8 cellular contexts compared by ENCODE assay signal in the genomic region with DNA sequence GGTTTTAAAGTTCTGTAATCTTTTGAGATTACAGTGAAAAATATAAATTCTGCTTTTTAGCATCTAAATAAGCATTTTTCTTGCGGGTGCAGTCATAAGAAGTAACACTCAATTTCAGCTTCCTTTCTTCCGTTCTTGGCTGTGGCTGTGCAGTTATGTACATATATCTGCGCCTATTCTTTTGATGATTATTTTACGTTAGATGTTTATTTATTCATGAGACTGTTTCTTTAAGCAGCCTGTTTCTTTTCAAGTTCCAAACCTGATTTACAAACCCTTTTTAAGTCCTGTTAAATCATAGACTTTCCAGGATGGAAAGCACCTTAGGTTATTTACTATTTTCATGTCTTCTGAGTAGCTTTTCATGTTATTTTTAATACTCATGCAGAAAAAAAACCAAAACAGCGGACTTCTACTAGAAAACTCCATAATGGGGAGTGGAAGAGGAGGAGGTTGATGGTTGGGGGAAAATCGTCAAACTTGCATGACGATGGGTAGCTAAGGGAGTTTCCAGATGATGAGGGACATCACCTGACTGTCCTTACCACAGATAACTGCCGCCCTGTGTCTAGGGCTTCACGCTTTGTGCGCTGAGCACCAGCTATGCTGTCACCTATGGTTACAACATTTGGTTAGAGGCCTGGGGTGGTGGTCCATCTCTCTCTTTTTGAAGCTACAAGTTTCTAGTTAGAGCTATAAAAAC. TPM values are rescaled to one million over a fixed set of nuclear protein-coding genes. Genes with fewer than 3 reads are reported as not detected.
DNase-seq lines count a peak whose midpoint lies in the region; ATAC-seq and TF ChIP-seq lines count a peak whose summit lies in the region.

No MANE protein-coding gene starts in this region.

- no peak overlapping the region for H3K4me3 ChIP-seq in MG63
- H3K4me3 ChIP-seq in MM.1S (ENCODE audit: low read length), result no peak overlapping the region
- no peak overlapping the region for H3K4me3 ChIP-seq in lower leg skin (ENCODE audit: low read depth, poor library complexity, severe bottlenecking)

- no peak for TF ChIP-seq POLR2A in lower leg skin (IDR thresholded peaks at IDR 0.05)

- WGBS in lower leg skin, 2 donors, result 67 to 71% methylated on average over 10 of the region's 10 CpGs

- intact Hi-C loops in lower leg skin (cut with DNase I; ENCODE audit: low total_unique reads), result no loop called here

- H3K9me3 Mint-ChIP-seq in activated CD4-positive, alpha-beta memory T cell treated with anti-CD3 and anti-CD28 coated beads, Interleukin-2, amount 10 ng/mL, durations not matched to agents 7 days and 5 days, result peaks cover under 1% of the 10 kb centered on the region
- peaks cover 5% of the 10 kb centered on the region for H3K9me3 Mint-ChIP-seq in glutamatergic neuron (ENCODE audit: unreplicated experiment)

- peaks cover 19% of the 10 kb centered on the region for H3K4me1 ChIP-seq in MM.1S (ENCODE audit: low read length)

- CTCF ChIA-PET in activated CD4-positive, alpha-beta memory T cell treated with anti-CD3 and anti-CD28 coated beads, Interleukin-2, amount 10 ng/mL, durations not matched to agents 7 days and 5 days (lab: Charles Lee), result interaction anchor here (0.6 to 2.8 kb wide), 11 partner anchors 10 to 95 kb away, joined by 3 to 24 read pairs (median 4); no protein-coding TSS in a partner anchor

- H4K20me1 ChIP-seq in MM.1S (ENCODE audit: insufficient read depth, low read length), result no peaks in the 10 kb centered on the region

- H3F3A ChIP-seq in MM.1S (ENCODE audit: insufficient read depth, low read length), result peaks cover 21% of the 10 kb centered on the region; the same call in 1 of the 2 replicates

- DNase-seq in activated CD4-positive, alpha-beta memory T cell treated with anti-CD3 and anti-CD28 coated beads, Interleukin-2, amount 10 ng/mL, durations not matched to agents 7 days and 5 days, result peak; percentile 73
- peak; percentile 19 to 34 (median 21) for DNase-seq in stimulated activated CD4-positive, alpha-beta T cell treated with anti-CD3 and anti-CD28 coated beads, Interleukin-12 subunit alpha, Interleukin-12 subunit beta, amount 100 ng/mL, for 48 hours (ENCODE audit: low read depth in 2 of 3, low spot score in 1 of 3)
- no peak for DNase-seq in MG63
- no peak for DNase-seq in MM.1S
- DNase-seq in lower leg skin (ENCODE audit: low spot score in 2 of 2), result no peak
- DNase-seq in glutamatergic neuron, result no peak

- H3K4me2 ChIP-seq in MM.1S (ENCODE audit: low read depth, low read length), result no peak overlapping the region

- H3K27ac ChIP-seq in MM.1S (ENCODE audit: low read length), result no peak overlapping the region

- H3K9me3 ChIP-seq in MG63, result peaks cover 2% of the 10 kb centered on the region; the same call in 1 of the 2 replicates
- H3K9me3 ChIP-seq in MM.1S (replicated peaks; ENCODE audit: insufficient read depth, low read length), result no peaks in the 10 kb centered on the region

- TF ChIP-seq CTCF in MM.1S (IDR thresholded peaks at IDR 0.05; ENCODE audit: low read length) (no peak), lower leg skin (IDR thresholded peaks at IDR 0.05) (no peak), glutamatergic neuron (IDR thresholded peaks at IDR 0.05; ENCODE audit: partially characterized antibody, unreplicated experiment) (no peak)

- H3K36me3 ChIP-seq in MG63 (no peaks in the 10 kb centered on the region), MM.1S (replicated peaks; ENCODE audit: insufficient read depth, low read length) (no peaks in the 10 kb centered on the region)

- POLR2A ChIA-PET in activated CD4-positive, alpha-beta memory T cell treated with anti-CD3 and anti-CD28 coated beads, Interleukin-2, amount 10 ng/mL, durations not matched to agents 7 days and 5 days (lab: Charles Lee), result interaction anchor here (0.6 to 3.4 kb wide), 11 partner anchors 9 to 90 kb away, joined by 3 to 59 read pairs (median 4); no protein-coding TSS in a partner anchor

- H2AFZ ChIP-seq in MM.1S (ENCODE audit: low read length), result no peak overlapping the region

- H3K9me2 ChIP-seq in MM.1S (replicated peaks; ENCODE audit: insufficient read depth, low read length), result no peaks in the 10 kb centered on the region

- H3K27me3 ChIP-seq in MG63 (no peaks in the 10 kb centered on the region), MM.1S (replicated peaks; ENCODE audit: insufficient read depth, low read length) (no peaks in the 10 kb centered on the region)

- H3K9ac ChIP-seq in MM.1S (ENCODE audit: low read length), result no peak overlapping the region

- 0 out of 2 replicates have a peak, but pooled peaks cover 5% of the 10 kb centered on the region for H3K79me2 ChIP-seq in MM.1S (ENCODE audit: low read length)

- H3K4me1 Mint-ChIP-seq in activated CD4-positive, alpha-beta memory T cell treated with anti-CD3 and anti-CD28 coated beads, Interleukin-2, amount 10 ng/mL, durations not matched to agents 7 days and 5 days, result peaks cover 55% of the 10 kb centered on the region
- H3K4me1 Mint-ChIP-seq in glutamatergic neuron (ENCODE audit: low read depth, unreplicated experiment), result peaks cover 3% of the 10 kb centered on the region

- peaks cover 18% of the 10 kb centered on the region for H3K36me3 Mint-ChIP-seq in activated CD4-positive, alpha-beta memory T cell treated with anti-CD3 and anti-CD28 coated beads, Interleukin-2, amount 10 ng/mL, durations not matched to agents 7 days and 5 days (ENCODE audit: low read depth)
- H3K36me3 Mint-ChIP-seq in glutamatergic neuron (ENCODE audit: unreplicated experiment), result peaks cover 9% of the 10 kb centered on the region

- H3K4me3 Mint-ChIP-seq in activated CD4-positive, alpha-beta memory T cell treated with anti-CD3 and anti-CD28 coated beads, Interleukin-2, amount 10 ng/mL, durations not matched to agents 7 days and 5 days, result peak overlapping the region; percentile 94
- no peak overlapping the region for H3K4me3 Mint-ChIP-seq in glutamatergic neuron (ENCODE audit: unreplicated experiment)

- H3K27ac Mint-ChIP-seq in activated CD4-positive, alpha-beta memory T cell treated with anti-CD3 and anti-CD28 coated beads, Interleukin-2, amount 10 ng/mL, durations not matched to agents 7 days and 5 days, result peak overlapping the region; percentile 95
- no peak overlapping the region for H3K27ac Mint-ChIP-seq in glutamatergic neuron (ENCODE audit: unreplicated experiment)

- no peaks in the 10 kb centered on the region for H3K27me3 Mint-ChIP-seq in activated CD4-positive, alpha-beta memory T cell treated with anti-CD3 and anti-CD28 coated beads, Interleukin-2, amount 10 ng/mL, durations not matched to agents 7 days and 5 days
- H3K27me3 Mint-ChIP-seq in glutamatergic neuron (ENCODE audit: unreplicated experiment), result peaks cover 7% of the 10 kb centered on the region

- ATAC-seq in GM18858 (IDR thresholded peaks at IDR 0.05; ENCODE audit: unreplicated experiment) (peak; percentile 75), HG03025 (IDR thresholded peaks at IDR 0.05; ENCODE audit: low FRiP score, unreplicated experiment) (peak; percentile 58)

RNA-seq across cellular contexts. Expression of a gene that starts 2.6 kb away (rescaled TPM):
- total RNA-seq in activated CD4-positive, alpha-beta memory T cell treated with anti-CD3 and anti-CD28 coated beads, Interleukin-2, amount 10 ng/mL, durations not matched to agents 7 days and 5 days, result 10 to 100 TPM; 56.3 to 58.4 TPM
- total RNA-seq in MG63 (2014; rRNA removed; shearing (Covaris generic); ENCODE audit: low replicate concordance), result 0.79 and 2.1 TPM in 2 replicates
- 10 to 100 TPM; 34.7 to 69.9 (median 41.8) TPM for total RNA-seq in lower leg skin
- 88.3 TPM for total RNA-seq in glutamatergic neuron (ENCODE audit: unreplicated experiment)

Comparison
In these comparisons a context has a peak if more than half of its experiments do, and no peak if none do; other contexts are left out.
1. DNase-seq: peak in activated CD4-positive, alpha-beta memory T cell treated with anti-CD3 and anti-CD28 coated beads, Interleukin-2, amount 10 ng/mL, durations not matched to agents 7 days and 5 days (single experiment) and stimulated activated CD4-positive, alpha-beta T cell treated with anti-CD3 and anti-CD28 coated beads, Interleukin-12 subunit alpha, Interleukin-12 subunit beta, amount 100 ng/mL, for 48 hours (3 of 3); none in MG63 (single experiment), MM.1S (single experiment), lower leg skin (0 of 2) and glutamatergic neuron (single experiment).
2. RNA of a gene that starts 2.6 kb away (total RNA-seq): 88.3 TPM in glutamatergic neuron (single experiment), 56.3 to 58.4 TPM in activated CD4-positive, alpha-beta memory T cell treated with anti-CD3 and anti-CD28 coated beads, Interleukin-2, amount 10 ng/mL, durations not matched to agents 7 days and 5 days and 34.7 to 69.9 TPM in lower leg skin; 0.79 to 2.1 TPM in MG63; every median in the first group is over 10 times any median in the second.